ENCODE assay signal across 9 cellular contexts in genomic region chr1:42463906-42464305, GRCh38. TPM values are rescaled to one million over a fixed set of nuclear protein-coding genes. Genes with fewer than 3 reads are reported as not detected.
DNase-seq lines count a peak whose midpoint lies in the region; ATAC-seq and TF ChIP-seq lines count a peak whose summit lies in the region.
"Had no signal": no experiment of that assay in that cellular context is flagged by ENCODE, and none has a peak within 500 bp of the region (broad histone marks: within the 10 kb centered on the region; RNA-seq: fewer than 3 reads in every experiment).

No MANE protein-coding gene starts in this region.

- no peak overlapping the region for H2AK5ac ChIP-seq in mesenchymal stem cell (ENCODE audit: low read length, severe bottlenecking)

- H3K18ac ChIP-seq in mesenchymal stem cell (ENCODE audit: low read depth in 1 of 2, low read length in 2 of 2): no peak overlapping the region

- peak overlapping the region; percentile 74 for H2AFZ ChIP-seq in mesenchymal stem cell (ENCODE audit: low read depth, low read length)

- H3K23ac ChIP-seq in mesenchymal stem cell (ENCODE audit: low read length in 2 of 2): no peak overlapping the region

- H2BK15ac ChIP-seq in mesenchymal stem cell (ENCODE audit: low read depth, poor library complexity, severe bottlenecking): no peak overlapping the region

- H3K4me1 ChIP-seq in heart right ventricle (peaks cover 0 to 21% (median 16%) of the 10 kb centered on the region in 9 donors), body of pancreas (peaks cover 23% of the 10 kb centered on the region), mesenchymal stem cell (ENCODE audit: control insufficient read depth, insufficient read depth, low read depth, low read length) (peaks cover 2% of the 10 kb centered on the region), uterus (no peaks in the 10 kb centered on the region), HAP-1 (peaks cover 5% of the 10 kb centered on the region; the same call in 1 of the 2 replicates)

- H3K27ac ChIP-seq in heart right ventricle (peak overlapping the region in 1 of 10 donors; percentile 28), body of pancreas (peak overlapping the region in 3 of 4 donors; percentile 22 to 83 (median 81)), mesenchymal stem cell (ENCODE audit: low read length, poor library complexity, severe bottlenecking) (no peak overlapping the region), uterus (no peak overlapping the region)
- H3K27ac ChIP-seq: epithelial cell of prostate had no signal

- H3K9ac ChIP-seq in mesenchymal stem cell (ENCODE audit: low read length): peak overlapping the region; percentile 93

- no peak overlapping the region for H4K8ac ChIP-seq in mesenchymal stem cell (ENCODE audit: low read length)

- H3K36me3 ChIP-seq in heart right ventricle (peaks cover 0 to 27% (median 17%) of the 10 kb centered on the region in 9 donors), body of pancreas (replicated peaks in 1 of 2; ENCODE audit: insufficient read depth in 1 of 2, low read depth in 2 of 2) (peaks cover 0 to 3% of the 10 kb centered on the region in 2 donors), mesenchymal stem cell (ENCODE audit: control insufficient read depth in 1 of 2, insufficient read depth in 2 of 2, low read depth in 1 of 2, low read length in 2 of 2) (peaks cover 0 to 25% of the 10 kb centered on the region in 2 experiments), uterus (no peaks in the 10 kb centered on the region), HAP-1 (replicated peaks) (peaks cover 7% of the 10 kb centered on the region; the same call in 1 of the 2 replicates)

- no peak overlapping the region for H2BK120ac ChIP-seq in mesenchymal stem cell (ENCODE audit: low read depth, low read length)

- H3K9me3 ChIP-seq in heart right ventricle (no peaks in the 10 kb centered on the region), body of pancreas (no peaks in the 10 kb centered on the region), mesenchymal stem cell (ENCODE audit: control insufficient read depth, low read length) (no peaks in the 10 kb centered on the region), uterus (no peaks in the 10 kb centered on the region), HAP-1 (no peaks in the 10 kb centered on the region)

- no peak overlapping the region for H3K14ac ChIP-seq in mesenchymal stem cell (ENCODE audit: low read length in 2 of 2)

- TF ChIP-seq CTCF in heart right ventricle (IDR thresholded peaks at IDR 0.05) (no peak), body of pancreas (IDR thresholded peaks at IDR 0.05) (no peak), uterus (IDR thresholded peaks at IDR 0.05) (no peak)

- H3K79me1 ChIP-seq in mesenchymal stem cell (replicated peaks; ENCODE audit: low read length, poor library complexity, severe bottlenecking): peaks cover 2% of the 10 kb centered on the region

- in situ Hi-C loops in HAP-1 (cut with MboI; ENCODE audit: low sequenced_read_pairs): no loop called here

- no peak overlapping the region for H2BK5ac ChIP-seq in mesenchymal stem cell (ENCODE audit: low read depth, low read length, poor library complexity, severe bottlenecking)

- peak overlapping the region; percentile 90 for H3K4me2 ChIP-seq in mesenchymal stem cell (ENCODE audit: low read length, poor library complexity, severe bottlenecking)

- H3K4ac ChIP-seq in mesenchymal stem cell (ENCODE audit: low read depth in 1 of 2, low read length in 2 of 2): no peak overlapping the region

- H3K27me3 ChIP-seq in heart right ventricle (no peaks in the 10 kb centered on the region), body of pancreas (no peaks in the 10 kb centered on the region), mesenchymal stem cell (ENCODE audit: control insufficient read depth in 1 of 2, insufficient read depth in 1 of 2, low read length in 2 of 2) (no peaks in the 10 kb centered on the region), uterus (no peaks in the 10 kb centered on the region), HAP-1 (ENCODE audit: low read depth) (no peaks in the 10 kb centered on the region)

- H2BK12ac ChIP-seq in mesenchymal stem cell (ENCODE audit: low read length in 2 of 2): no peak overlapping the region

- no peak for DNase-seq in heart right ventricle
- DNase-seq in Right ventricle myocardium inferior (ENCODE audit: missing footprints): no peak
- DNase-seq in body of pancreas: no peak
- DNase-seq in mesenchymal stem cell: peak; percentile 31
- DNase-seq in uterus: no peak
- no peak for DNase-seq in HAP-1 (ENCODE audit: low spot score in 2 of 2)
- no peak for DNase-seq in pons (ENCODE audit: low spot score)
- no peak for DNase-seq in COLO829 (ENCODE audit: low spot score)

- WGBS in heart right ventricle, 2 donors: 80 to 91% methylated on average over 3 of the region's 3 CpGs
- 24 to 31% methylated on average over 3 of the region's 3 CpGs for WGBS in body of pancreas, 2 donors
- WGBS in mesenchymal stem cell: 91% methylated on average over 3 of the region's 3 CpGs

- no peak overlapping the region for H4K91ac ChIP-seq in mesenchymal stem cell (ENCODE audit: low read length)

- intact Hi-C loops in heart right ventricle (cut with DNase I): loop anchor here in 3 of 10 donors (5.0 to 10.0 kb wide), 3 partner anchors 127 to 289 kb away; partner anchors contain the start of genes FOXJ3 (in 1 of the 3) and PPIH (in 1 of the 3)
- intact Hi-C loops in Right ventricle myocardium inferior (cut with DNase I): no loop called here
- intact Hi-C loops in body of pancreas (cut with DNase I): no loop called here
- intact Hi-C loops in uterus (cut with DNase I; ENCODE audit: low total_unique reads): no loop called here

- H3K4me3 ChIP-seq in heart right ventricle (peak overlapping the region in 7 of 10 donors; percentile 69 to 89 (median 83)), body of pancreas (peak overlapping the region in 1 of 2 donors; percentile 73), mesenchymal stem cell (ENCODE audit: insufficient read depth in 1 of 2, low read depth in 1 of 2, low read length in 2 of 2) (peak overlapping the region in 1 of 2 experiments; percentile 90), uterus (peak overlapping the region; percentile 61 to 72), HAP-1 (no peak overlapping the region)

- ATAC-seq in heart right ventricle (no peak), Right ventricle myocardium inferior (no peak), body of pancreas (no peak)

- no peak for TF ChIP-seq POLR2A in body of pancreas (IDR thresholded peaks at IDR 0.05)
- no peak for TF ChIP-seq POLR2A in uterus (IDR thresholded peaks at IDR 0.05)

RNA-seq across cellular contexts. Expression of gene CCDC30, which starts 0.8 kb away (rescaled TPM):
- total RNA-seq in heart right ventricle (1 to 10 TPM in 8 of 10 donors, under 1 TPM in 2; 0.70 to 3.2 (median 1.4) TPM), Right ventricle myocardium inferior (1.9 TPM), body of pancreas (1 to 10 TPM; 2.3 to 8.9 TPM), uterus (10 to 100 TPM in 1 of 4 donors, 1 to 10 TPM in 3; 1.5 to 11.0 (median 6.0) TPM)
- polyA plus RNA-seq in heart right ventricle: under 1 TPM; 0.38 to 0.73 TPM
- 1.5 TPM for polyA plus RNA-seq in mesenchymal stem cell (2013, experiment 1 of 2)
- polyA plus RNA-seq in mesenchymal stem cell (2013, experiment 2 of 2): 2.5 TPM

RNA-seq across cellular contexts. Expression of gene PPCS, which starts 7.6 kb away (rescaled TPM):
- 10 to 100 TPM; 33.2 to 50.0 (median 40.1) TPM for total RNA-seq in heart right ventricle
- polyA plus RNA-seq in heart right ventricle: 10 to 100 TPM; 43.5 to 45.8 TPM
- total RNA-seq in Right ventricle myocardium inferior: 36.8 TPM
- total RNA-seq in body of pancreas: 10 to 100 TPM; 25.9 to 27.4 TPM
- 47.2 TPM for polyA plus RNA-seq in mesenchymal stem cell (2013, experiment 1 of 2)
- 48.3 TPM for polyA plus RNA-seq in mesenchymal stem cell (2013, experiment 2 of 2)
- 10 to 100 TPM; 11.5 to 76.3 (median 46.7) TPM for total RNA-seq in uterus

RNA-seq across cellular contexts. Expression of gene ZMYND12, which starts 8.1 kb away (rescaled TPM):
- total RNA-seq in heart right ventricle (1 to 10 TPM in 9 of 10 donors, under 1 TPM in 1; 0.52 to 5.9 (median 2.9) TPM), Right ventricle myocardium inferior (1.4 TPM), body of pancreas (1 to 10 TPM; 1.0 to 1.3 TPM), uterus (1 to 10 TPM in 1 of 4 donors, under 1 TPM in 1, not detected in 2; 0.59 to 5.7 TPM)
- under 1 TPM; 0.38 to 0.51 TPM for polyA plus RNA-seq in heart right ventricle
- 0.06 TPM for polyA plus RNA-seq in mesenchymal stem cell (2013, experiment 1 of 2)
- 0.04 TPM for polyA plus RNA-seq in mesenchymal stem cell (2013, experiment 2 of 2)

Comparison
In these comparisons a context has a peak if more than half of its experiments do, and no peak if none do; other contexts are left out.
1. H3K27ac ChIP-seq: peak in body of pancreas (3 of 4); none in mesenchymal stem cell (single experiment) and uterus (0 of 2).